In the genomic region with DNA sequence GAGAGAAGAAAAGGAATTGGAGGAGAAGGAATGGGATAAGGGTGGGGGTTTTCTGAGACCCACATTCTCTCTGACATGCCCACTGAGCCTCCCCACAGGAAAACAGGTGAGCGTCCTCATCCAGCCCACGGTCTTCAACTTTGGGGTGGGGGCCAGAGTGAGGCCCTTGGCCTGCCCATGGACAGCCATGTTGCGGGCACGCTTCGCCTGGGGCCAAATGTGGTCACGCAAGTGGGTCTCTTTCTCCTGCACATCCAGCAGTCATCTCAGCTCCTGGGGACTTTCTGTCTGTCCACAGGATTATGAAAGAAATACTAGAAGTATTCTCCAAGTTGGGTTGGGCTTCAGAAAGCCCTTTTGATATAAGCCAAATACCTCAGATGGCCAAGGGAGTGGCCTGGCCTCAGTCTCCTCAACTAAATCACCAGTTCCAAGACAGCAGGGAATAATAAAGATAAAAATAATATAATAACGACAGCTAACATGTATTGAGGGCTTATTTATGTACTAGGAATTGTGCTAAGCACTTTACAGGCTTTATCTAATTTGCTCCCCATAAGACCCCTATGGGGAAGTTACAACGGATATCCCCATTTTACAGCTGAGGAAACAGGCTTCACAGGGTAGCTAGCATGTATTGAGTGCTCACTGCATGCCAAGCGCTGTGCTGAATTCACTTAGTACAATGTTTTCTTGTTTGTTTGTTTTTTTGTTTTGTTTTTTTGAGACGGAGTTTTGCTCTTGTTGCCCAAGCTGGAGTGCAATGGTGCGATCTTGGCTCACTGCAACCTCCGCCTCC, we compare ENCODE assay signal across 20 cellular contexts. TPM values are rescaled to one million over a fixed set of nuclear protein-coding genes. Genes with fewer than 3 reads are reported as not detected.
"Had no signal": no experiment of that assay in that cellular context is flagged by ENCODE, and none has a peak within 500 bp of the region (broad histone marks: within the 10 kb centered on the region; RNA-seq: fewer than 3 reads in every experiment).

No MANE protein-coding gene starts in this region.

- H3K36me3 Mint-ChIP-seq: activated CD4-positive, alpha-beta memory T cell treated with anti-CD3 and anti-CD28 coated beads for 36 hours; activated naive CD8-positive, alpha-beta T cell; natural killer cell treated with Interleukin-12 subunit alpha and Interleukin-12 subunit beta and Interleukin-15 and Interleukin-18, amount 100 ng/mL, for 72 hours had no signal

- ATAC-seq: activated CD4-positive, alpha-beta T cell treated with anti-CD3 and anti-CD28 coated beads for 36 hours; heart right ventricle; left cardiac atrium; natural killer cell treated with Interleukin-12 subunit alpha and Interleukin-12 subunit beta and Interleukin-15 and Interleukin-18, amount 100 ng/mL, for 72 hours; T-helper 17 cell had no signal

- H3K9me3 Mint-ChIP-seq: activated CD4-positive, alpha-beta memory T cell treated with anti-CD3 and anti-CD28 coated beads for 36 hours; natural killer cell treated with Interleukin-12 subunit alpha and Interleukin-12 subunit beta and Interleukin-15 and Interleukin-18, amount 100 ng/mL, for 72 hours had no signal

- DNase-seq: activated CD4-positive, alpha-beta memory T cell treated with anti-CD3 and anti-CD28 coated beads for 36 hours; activated CD4-positive, alpha-beta T cell treated with anti-CD3 and anti-CD28 coated beads for 36 hours; activated T-cell treated with anti-CD3 and anti-CD28 coated beads for 4 hours; effector CD4-positive, alpha-beta T cell; heart right ventricle; left cardiac atrium; stimulated activated CD4-positive, alpha-beta T cell treated with anti-CD3 and anti-CD28 coated beads, Interleukin-12 subunit alpha, Interleukin-12 subunit beta, amount 100 ng/mL, for 4 hours; stimulated activated CD4-positive, alpha-beta T cell treated with anti-CD3 and anti-CD28 coated beads, Interleukin-1b, Interleukin-23, amount 100 ng/mL, for 48 hours; stimulated activated naive CD4-positive, alpha-beta T cell treated with Interleukin-2 at 50 U/mL for 16 hours; T-helper 17 cell; thyroid gland had no signal

- H3K4me3 ChIP-seq: esophagus muscularis mucosa, heart right ventricle, prostate gland, right atrium auricular region, thyroid gland had no signal

- H3K4me3 Mint-ChIP-seq: activated CD4-positive, alpha-beta memory T cell treated with anti-CD3 and anti-CD28 coated beads for 36 hours; activated CD4-positive, alpha-beta T cell treated with anti-CD3 and anti-CD28 coated beads for 36 hours; activated naive CD8-positive, alpha-beta T cell; natural killer cell treated with Interleukin-12 subunit alpha and Interleukin-12 subunit beta and Interleukin-15 and Interleukin-18, amount 100 ng/mL, for 72 hours; T-helper 17 cell had no signal

- H3K27ac ChIP-seq: esophagus muscularis mucosa, heart right ventricle, prostate gland, right atrium auricular region, thyroid gland had no signal

- H3K36me3 ChIP-seq: esophagus muscularis mucosa, heart right ventricle, prostate gland, right atrium auricular region, thyroid gland had no signal

- H3K27ac Mint-ChIP-seq: activated CD4-positive, alpha-beta memory T cell treated with anti-CD3 and anti-CD28 coated beads for 36 hours; activated CD4-positive, alpha-beta T cell treated with anti-CD3 and anti-CD28 coated beads for 36 hours; activated naive CD8-positive, alpha-beta T cell; natural killer cell treated with Interleukin-12 subunit alpha and Interleukin-12 subunit beta and Interleukin-15 and Interleukin-18, amount 100 ng/mL, for 72 hours; T-helper 17 cell had no signal

RNA-seq across cellular contexts. Expression of gene LBX1, which starts 57.2 kb away (rescaled TPM):
- total RNA-seq: activated CD4-positive, alpha-beta memory T cell treated with anti-CD3 and anti-CD28 coated beads for 36 hours; activated CD4-positive, alpha-beta T cell treated with anti-CD3 and anti-CD28 coated beads for 36 hours; esophagus muscularis mucosa; heart right ventricle; left cardiac atrium; lower leg skin; natural killer cell treated with Interleukin-12 subunit alpha and Interleukin-12 subunit beta and Interleukin-15 and Interleukin-18, amount 100 ng/mL, for 72 hours; osteoblast; prostate gland; right atrium auricular region; subcutaneous adipose tissue; T-helper 17 cell; thyroid gland; urinary bladder had no signal
- polyA plus RNA-seq: heart right ventricle, urinary bladder had no signal
